ENCODE assay signal across 1 cellular context in the genomic region with DNA sequence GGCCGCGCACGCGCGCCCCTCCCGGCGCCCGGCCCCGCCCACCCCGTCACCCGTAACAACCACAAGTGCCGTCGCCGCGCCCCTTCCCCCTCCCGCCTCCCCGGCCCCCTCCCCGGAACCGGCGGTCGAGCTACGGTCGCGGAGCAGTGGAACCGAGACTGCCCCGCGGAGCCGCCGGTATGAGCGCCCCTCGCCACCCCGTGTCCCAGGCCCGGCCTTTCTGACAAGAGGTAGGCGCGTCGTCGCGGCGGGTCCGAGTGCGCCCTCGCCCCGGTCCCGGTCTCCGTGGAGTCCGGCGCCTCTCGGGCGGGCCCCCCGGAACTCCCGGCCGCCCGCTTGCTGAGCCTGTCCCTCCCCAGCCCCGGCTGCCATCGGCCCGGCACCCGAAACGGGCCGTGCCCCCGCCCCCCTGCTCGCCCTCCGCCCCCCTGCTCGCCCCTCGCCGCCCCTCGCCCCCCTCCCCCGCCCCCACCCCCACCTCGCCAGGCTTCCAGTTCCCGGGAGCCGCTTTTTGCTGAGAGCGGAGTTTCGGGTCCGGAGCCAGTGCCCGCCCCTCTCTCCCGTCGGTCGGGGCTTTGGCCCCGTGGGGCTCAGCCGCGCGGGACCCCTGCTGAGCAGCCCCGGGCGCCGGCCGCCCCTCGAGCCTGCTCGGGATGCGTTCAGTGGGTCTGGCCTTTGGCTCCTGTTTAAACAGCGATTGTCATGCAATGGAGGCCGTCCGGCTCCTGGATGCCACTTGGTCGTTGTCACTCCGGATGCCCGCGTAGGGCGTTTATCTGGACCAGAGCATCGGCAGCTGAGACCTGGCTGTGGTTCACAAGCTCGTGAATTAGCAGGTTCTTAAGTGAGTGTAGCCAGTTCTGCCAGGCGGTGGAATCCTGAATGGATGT.
TF ChIP-seq lines count a peak whose summit lies in the region.

A gene (plus strand): TSS at position 92 of the 890 bp plus-strand sequence. CDS start 2,628 bp downstream, outside the sequence.

TF ChIP-seq in HepG2, 621 proteins besides CTCF, POLR2A, EP300 and RAD21 (continued from another document and continues in another):
- TF ChIP-seq, protein P1, sequence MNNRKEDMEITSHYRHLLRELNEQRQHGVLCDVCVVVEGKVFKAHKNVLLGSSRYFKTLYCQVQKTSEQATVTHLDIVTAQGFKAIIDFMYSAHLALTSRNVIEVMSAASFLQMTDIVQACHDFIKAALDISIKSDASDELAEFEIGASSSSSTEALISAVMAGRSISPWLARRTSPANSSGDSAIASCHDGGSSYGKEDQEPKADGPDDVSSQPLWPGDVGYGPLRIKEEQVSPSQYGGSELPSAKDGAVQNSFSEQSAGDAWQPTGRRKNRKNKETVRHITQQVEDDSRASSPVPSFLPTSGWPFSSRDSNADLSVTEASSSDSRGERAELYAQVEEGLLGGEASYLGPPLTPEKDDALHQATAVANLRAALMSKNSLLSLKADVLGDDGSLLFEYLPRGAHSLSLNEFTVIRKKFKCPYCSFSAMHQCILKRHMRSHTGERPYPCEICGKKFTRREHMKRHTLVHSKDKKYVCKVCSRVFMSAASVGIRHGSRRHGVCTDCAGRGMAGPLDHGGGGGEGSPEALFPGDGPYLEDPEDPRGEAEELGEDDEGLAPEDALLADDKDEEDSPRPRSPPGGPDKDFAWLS (CRISPR knock-in tag; IDR thresholded peaks at IDR 0.05; ENCODE audit: borderline replicate concordance), result no peak
- no peak for TF ChIP-seq TRIM24 (CRISPR knock-in tag; IDR thresholded peaks at IDR 0.05)
- no peak for TF ChIP-seq ZBTB8A (CRISPR knock-in tag; IDR thresholded peaks at IDR 0.05; ENCODE audit: borderline replicate concordance, low read depth)
- TF ChIP-seq ZC3H13 (CRISPR knock-in tag; IDR thresholded peaks at IDR 0.05), result no peak
- no peak for TF ChIP-seq RBAK (CRISPR knock-in tag; IDR thresholded peaks at IDR 0.05)
- TF ChIP-seq ZFX (CRISPR knock-in tag; IDR thresholded peaks at IDR 0.05; ENCODE audit: low read depth), result peak; percentile 57; the same call in 1 of the 2 replicates
- TF ChIP-seq ZNF160 (CRISPR knock-in tag; IDR thresholded peaks at IDR 0.05), result no peak; the same call in 1 of the 2 replicates
- TF ChIP-seq ZNF674 (CRISPR knock-in tag; IDR thresholded peaks at IDR 0.05; ENCODE audit: low read depth), result 0 out of 2 replicates have a peak, but pooled peaks have one; percentile 21
- no peak for TF ChIP-seq ZNF354B (CRISPR knock-in tag; IDR thresholded peaks at IDR 0.05)
- no peak for TF ChIP-seq ZEB1 (IDR thresholded peaks at IDR 0.05; ENCODE audit: insufficient replicate concordance, low read depth)
- no peak; the same call in 1 of the 2 replicates for TF ChIP-seq ZSCAN12 (CRISPR knock-in tag; IDR thresholded peaks at IDR 0.05)
- TF ChIP-seq, protein P2, sequence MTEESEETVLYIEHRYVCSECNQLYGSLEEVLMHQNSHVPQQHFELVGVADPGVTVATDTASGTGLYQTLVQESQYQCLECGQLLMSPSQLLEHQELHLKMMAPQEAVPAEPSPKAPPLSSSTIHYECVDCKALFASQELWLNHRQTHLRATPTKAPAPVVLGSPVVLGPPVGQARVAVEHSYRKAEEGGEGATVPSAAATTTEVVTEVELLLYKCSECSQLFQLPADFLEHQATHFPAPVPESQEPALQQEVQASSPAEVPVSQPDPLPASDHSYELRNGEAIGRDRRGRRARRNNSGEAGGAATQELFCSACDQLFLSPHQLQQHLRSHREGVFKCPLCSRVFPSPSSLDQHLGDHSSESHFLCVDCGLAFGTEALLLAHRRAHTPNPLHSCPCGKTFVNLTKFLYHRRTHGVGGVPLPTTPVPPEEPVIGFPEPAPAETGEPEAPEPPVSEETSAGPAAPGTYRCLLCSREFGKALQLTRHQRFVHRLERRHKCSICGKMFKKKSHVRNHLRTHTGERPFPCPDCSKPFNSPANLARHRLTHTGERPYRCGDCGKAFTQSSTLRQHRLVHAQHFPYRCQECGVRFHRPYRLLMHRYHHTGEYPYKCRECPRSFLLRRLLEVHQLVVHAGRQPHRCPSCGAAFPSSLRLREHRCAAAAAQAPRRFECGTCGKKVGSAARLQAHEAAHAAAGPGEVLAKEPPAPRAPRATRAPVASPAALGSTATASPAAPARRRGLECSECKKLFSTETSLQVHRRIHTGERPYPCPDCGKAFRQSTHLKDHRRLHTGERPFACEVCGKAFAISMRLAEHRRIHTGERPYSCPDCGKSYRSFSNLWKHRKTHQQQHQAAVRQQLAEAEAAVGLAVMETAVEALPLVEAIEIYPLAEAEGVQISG (CRISPR knock-in tag; IDR thresholded peaks at IDR 0.05), result no peak
- peak; percentile 77 for TF ChIP-seq ZFP82 (CRISPR knock-in tag; IDR thresholded peaks at IDR 0.05; ENCODE audit: borderline replicate concordance)
- TF ChIP-seq SRY (CRISPR knock-in tag; IDR thresholded peaks at IDR 0.05), result no peak
- no peak for TF ChIP-seq ZNF670 (CRISPR knock-in tag; IDR thresholded peaks at IDR 0.05; ENCODE audit: borderline replicate concordance)
- no peak for TF ChIP-seq ZNF775 (CRISPR knock-in tag; IDR thresholded peaks at IDR 0.05; ENCODE audit: borderline replicate concordance)
- TF ChIP-seq JUND (CRISPR knock-in tag; IDR thresholded peaks at IDR 0.05), result no peak
- no peak for TF ChIP-seq DR1 (CRISPR knock-in tag; IDR thresholded peaks at IDR 0.05)
- TF ChIP-seq MATR3 (CRISPR knock-in tag; IDR thresholded peaks at IDR 0.05), result no peak
- TF ChIP-seq, protein P3, sequence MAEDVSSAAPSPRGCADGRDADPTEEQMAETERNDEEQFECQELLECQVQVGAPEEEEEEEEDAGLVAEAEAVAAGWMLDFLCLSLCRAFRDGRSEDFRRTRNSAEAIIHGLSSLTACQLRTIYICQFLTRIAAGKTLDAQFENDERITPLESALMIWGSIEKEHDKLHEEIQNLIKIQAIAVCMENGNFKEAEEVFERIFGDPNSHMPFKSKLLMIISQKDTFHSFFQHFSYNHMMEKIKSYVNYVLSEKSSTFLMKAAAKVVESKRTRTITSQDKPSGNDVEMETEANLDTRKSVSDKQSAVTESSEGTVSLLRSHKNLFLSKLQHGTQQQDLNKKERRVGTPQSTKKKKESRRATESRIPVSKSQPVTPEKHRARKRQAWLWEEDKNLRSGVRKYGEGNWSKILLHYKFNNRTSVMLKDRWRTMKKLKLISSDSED (CRISPR knock-in tag; IDR thresholded peaks at IDR 0.05), result peak; percentile 15; the same call in 1 of the 2 replicates
- TF ChIP-seq, protein P4, sequence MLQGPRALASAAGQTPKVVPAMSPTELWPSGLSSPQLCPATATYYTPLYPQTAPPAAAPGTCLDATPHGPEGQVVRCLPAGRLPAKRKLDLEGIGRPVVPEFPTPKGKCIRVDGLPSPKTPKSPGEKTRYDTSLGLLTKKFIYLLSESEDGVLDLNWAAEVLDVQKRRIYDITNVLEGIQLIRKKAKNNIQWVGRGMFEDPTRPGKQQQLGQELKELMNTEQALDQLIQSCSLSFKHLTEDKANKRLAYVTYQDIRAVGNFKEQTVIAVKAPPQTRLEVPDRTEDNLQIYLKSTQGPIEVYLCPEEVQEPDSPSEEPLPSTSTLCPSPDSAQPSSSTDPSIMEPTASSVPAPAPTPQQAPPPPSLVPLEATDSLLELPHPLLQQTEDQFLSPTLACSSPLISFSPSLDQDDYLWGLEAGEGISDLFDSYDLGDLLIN (CRISPR knock-in tag; IDR thresholded peaks at IDR 0.05; ENCODE audit: borderline replicate concordance), result 0 out of 2 replicates have a peak, but pooled peaks have one; percentile 30
- peak; percentile 7; the same call in 1 of the 2 replicates for TF ChIP-seq STAG1 (CRISPR knock-in tag; IDR thresholded peaks at IDR 0.05)
- TF ChIP-seq CBX1 (IDR thresholded peaks at IDR 0.05; ENCODE audit: low read depth), result no peak
- no peak for TF ChIP-seq ZNF737 (CRISPR knock-in tag; IDR thresholded peaks at IDR 0.05; ENCODE audit: borderline replicate concordance)
- TF ChIP-seq ATAD3A (CRISPR knock-in tag; IDR thresholded peaks at IDR 0.05), result no peak
- TF ChIP-seq HHEX (CRISPR knock-in tag; IDR thresholded peaks at IDR 0.05), result no peak
- TF ChIP-seq, protein P5, sequence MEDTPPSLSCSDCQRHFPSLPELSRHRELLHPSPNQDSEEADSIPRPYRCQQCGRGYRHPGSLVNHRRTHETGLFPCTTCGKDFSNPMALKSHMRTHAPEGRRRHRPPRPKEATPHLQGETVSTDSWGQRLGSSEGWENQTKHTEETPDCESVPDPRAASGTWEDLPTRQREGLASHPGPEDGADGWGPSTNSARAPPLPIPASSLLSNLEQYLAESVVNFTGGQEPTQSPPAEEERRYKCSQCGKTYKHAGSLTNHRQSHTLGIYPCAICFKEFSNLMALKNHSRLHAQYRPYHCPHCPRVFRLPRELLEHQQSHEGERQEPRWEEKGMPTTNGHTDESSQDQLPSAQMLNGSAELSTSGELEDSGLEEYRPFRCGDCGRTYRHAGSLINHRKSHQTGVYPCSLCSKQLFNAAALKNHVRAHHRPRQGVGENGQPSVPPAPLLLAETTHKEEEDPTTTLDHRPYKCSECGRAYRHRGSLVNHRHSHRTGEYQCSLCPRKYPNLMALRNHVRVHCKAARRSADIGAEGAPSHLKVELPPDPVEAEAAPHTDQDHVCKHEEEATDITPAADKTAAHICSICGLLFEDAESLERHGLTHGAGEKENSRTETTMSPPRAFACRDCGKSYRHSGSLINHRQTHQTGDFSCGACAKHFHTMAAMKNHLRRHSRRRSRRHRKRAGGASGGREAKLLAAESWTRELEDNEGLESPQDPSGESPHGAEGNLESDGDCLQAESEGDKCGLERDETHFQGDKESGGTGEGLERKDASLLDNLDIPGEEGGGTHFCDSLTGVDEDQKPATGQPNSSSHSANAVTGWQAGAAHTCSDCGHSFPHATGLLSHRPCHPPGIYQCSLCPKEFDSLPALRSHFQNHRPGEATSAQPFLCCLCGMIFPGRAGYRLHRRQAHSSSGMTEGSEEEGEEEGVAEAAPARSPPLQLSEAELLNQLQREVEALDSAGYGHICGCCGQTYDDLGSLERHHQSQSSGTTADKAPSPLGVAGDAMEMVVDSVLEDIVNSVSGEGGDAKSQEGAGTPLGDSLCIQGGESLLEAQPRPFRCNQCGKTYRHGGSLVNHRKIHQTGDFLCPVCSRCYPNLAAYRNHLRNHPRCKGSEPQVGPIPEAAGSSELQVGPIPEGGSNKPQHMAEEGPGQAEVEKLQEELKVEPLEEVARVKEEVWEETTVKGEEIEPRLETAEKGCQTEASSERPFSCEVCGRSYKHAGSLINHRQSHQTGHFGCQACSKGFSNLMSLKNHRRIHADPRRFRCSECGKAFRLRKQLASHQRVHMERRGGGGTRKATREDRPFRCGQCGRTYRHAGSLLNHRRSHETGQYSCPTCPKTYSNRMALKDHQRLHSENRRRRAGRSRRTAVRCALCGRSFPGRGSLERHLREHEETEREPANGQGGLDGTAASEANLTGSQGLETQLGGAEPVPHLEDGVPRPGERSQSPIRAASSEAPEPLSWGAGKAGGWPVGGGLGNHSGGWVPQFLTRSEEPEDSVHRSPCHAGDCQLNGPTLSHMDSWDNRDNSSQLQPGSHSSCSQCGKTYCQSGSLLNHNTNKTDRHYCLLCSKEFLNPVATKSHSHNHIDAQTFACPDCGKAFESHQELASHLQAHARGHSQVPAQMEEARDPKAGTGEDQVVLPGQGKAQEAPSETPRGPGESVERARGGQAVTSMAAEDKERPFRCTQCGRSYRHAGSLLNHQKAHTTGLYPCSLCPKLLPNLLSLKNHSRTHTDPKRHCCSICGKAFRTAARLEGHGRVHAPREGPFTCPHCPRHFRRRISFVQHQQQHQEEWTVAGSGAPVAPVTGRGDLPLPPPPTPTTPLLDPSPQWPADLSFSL (CRISPR knock-in tag; IDR thresholded peaks at IDR 0.05), result no peak
- peak; percentile 12; the same call in 1 of the 2 replicates for TF ChIP-seq GABPB1 (CRISPR knock-in tag; IDR thresholded peaks at IDR 0.05)
- TF ChIP-seq CEBPB (IDR thresholded peaks at IDR 0.05; ENCODE audit: borderline replicate concordance, low read depth, low read length), result no peak
- no peak for TF ChIP-seq ZNF569 (CRISPR knock-in tag; IDR thresholded peaks at IDR 0.05; ENCODE audit: borderline replicate concordance)
- TF ChIP-seq RFXAP (CRISPR knock-in tag; IDR thresholded peaks at IDR 0.05; ENCODE audit: borderline replicate concordance), result no peak
- no peak for TF ChIP-seq ZNF335 (CRISPR knock-in tag; IDR thresholded peaks at IDR 0.05)
- TF ChIP-seq, protein P6, sequence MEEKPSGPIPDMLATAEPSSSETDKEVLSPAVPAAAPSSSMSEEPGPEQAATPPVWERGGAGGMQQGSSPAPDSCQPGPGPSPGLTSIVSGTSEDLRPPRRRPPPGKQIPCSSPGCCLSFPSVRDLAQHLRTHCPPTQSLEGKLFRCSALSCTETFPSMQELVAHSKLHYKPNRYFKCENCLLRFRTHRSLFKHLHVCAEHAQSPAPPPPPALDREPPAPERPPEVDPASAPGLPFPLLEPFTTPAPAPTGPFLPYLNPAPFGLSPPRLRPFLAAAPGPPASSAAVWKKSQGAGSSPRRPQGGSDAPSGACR (CRISPR knock-in tag; IDR thresholded peaks at IDR 0.05), result 0 out of 2 replicates have a peak, but pooled peaks have one; percentile 11
- no peak; the same call in 1 of the 2 replicates for TF ChIP-seq EED (CRISPR knock-in tag; IDR thresholded peaks at IDR 0.05)
- TF ChIP-seq ZNF605 (CRISPR knock-in tag; IDR thresholded peaks at IDR 0.05), result no peak
- no peak for TF ChIP-seq HDAC6 (IDR thresholded peaks at IDR 0.05; ENCODE audit: low read depth, low read length)
- no peak for TF ChIP-seq REPIN1 (CRISPR knock-in tag; IDR thresholded peaks at IDR 0.05; ENCODE audit: borderline replicate concordance, low read depth)
- TF ChIP-seq, protein P7, sequence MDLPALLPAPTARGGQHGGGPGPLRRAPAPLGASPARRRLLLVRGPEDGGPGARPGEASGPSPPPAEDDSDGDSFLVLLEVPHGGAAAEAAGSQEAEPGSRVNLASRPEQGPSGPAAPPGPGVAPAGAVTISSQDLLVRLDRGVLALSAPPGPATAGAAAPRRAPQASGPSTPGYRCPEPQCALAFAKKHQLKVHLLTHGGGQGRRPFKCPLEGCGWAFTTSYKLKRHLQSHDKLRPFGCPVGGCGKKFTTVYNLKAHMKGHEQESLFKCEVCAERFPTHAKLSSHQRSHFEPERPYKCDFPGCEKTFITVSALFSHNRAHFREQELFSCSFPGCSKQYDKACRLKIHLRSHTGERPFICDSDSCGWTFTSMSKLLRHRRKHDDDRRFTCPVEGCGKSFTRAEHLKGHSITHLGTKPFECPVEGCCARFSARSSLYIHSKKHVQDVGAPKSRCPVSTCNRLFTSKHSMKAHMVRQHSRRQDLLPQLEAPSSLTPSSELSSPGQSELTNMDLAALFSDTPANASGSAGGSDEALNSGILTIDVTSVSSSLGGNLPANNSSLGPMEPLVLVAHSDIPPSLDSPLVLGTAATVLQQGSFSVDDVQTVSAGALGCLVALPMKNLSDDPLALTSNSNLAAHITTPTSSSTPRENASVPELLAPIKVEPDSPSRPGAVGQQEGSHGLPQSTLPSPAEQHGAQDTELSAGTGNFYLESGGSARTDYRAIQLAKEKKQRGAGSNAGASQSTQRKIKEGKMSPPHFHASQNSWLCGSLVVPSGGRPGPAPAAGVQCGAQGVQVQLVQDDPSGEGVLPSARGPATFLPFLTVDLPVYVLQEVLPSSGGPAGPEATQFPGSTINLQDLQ (CRISPR knock-in tag; IDR thresholded peaks at IDR 0.05), result no peak
- 0 out of 2 replicates have a peak, but pooled peaks have one; percentile 19 for TF ChIP-seq ZNF326 (CRISPR knock-in tag; IDR thresholded peaks at IDR 0.05; ENCODE audit: borderline replicate concordance)
- TF ChIP-seq, protein P8, sequence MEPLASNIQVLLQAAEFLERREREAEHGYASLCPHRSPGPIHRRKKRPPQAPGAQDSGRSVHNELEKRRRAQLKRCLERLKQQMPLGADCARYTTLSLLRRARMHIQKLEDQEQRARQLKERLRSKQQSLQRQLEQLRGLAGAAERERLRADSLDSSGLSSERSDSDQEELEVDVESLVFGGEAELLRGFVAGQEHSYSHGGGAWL (CRISPR knock-in tag; IDR thresholded peaks at IDR 0.05), result no peak; the same call in 1 of the 2 replicates
- no peak for TF ChIP-seq ZNF34 (CRISPR knock-in tag; IDR thresholded peaks at IDR 0.05; ENCODE audit: borderline replicate concordance)
- TF ChIP-seq HDAC2 (CRISPR knock-in tag; IDR thresholded peaks at IDR 0.05), result no peak
- no peak for TF ChIP-seq PHB2 (IDR thresholded peaks at IDR 0.05; ENCODE audit: partially characterized antibody)
- peak; percentile 67 for TF ChIP-seq HDAC1 (CRISPR knock-in tag; IDR thresholded peaks at IDR 0.05)
